Comparison of ENCODE assay signal across 17 cellular contexts in genomic region chr11:62116458-62116857, GRCh38. TPM values are rescaled to one million over a fixed set of nuclear protein-coding genes. Genes with fewer than 3 reads are reported as not detected.
DNase-seq lines count a peak whose midpoint lies in the region; ATAC-seq, FAIRE-seq and TF ChIP-seq lines count a peak whose summit lies in the region.
"Had no signal": no experiment of that assay in that cellular context is flagged by ENCODE, and none has a peak within 500 bp of the region (broad histone marks: within the 10 kb centered on the region; RNA-seq: fewer than 3 reads in every experiment).

No MANE protein-coding gene starts in this region.

- no peak overlapping the region for H2AFZ ChIP-seq in astrocyte (ENCODE audit: low read depth, low read length)

- no peaks in the 10 kb centered on the region for H3K36me3 ChIP-seq in astrocyte (ENCODE audit: insufficient read depth, low read length)
- no peaks in the 10 kb centered on the region for H3K36me3 ChIP-seq in BE2C
- H3K36me3 ChIP-seq: BLaER1 treated with 17β-estradiol and CSF1 and Interleukin-3, amounts not matched to agents 10 nM and 100 nM had no signal

- H3K36me3 Mint-ChIP-seq in HFFc6 (ENCODE audit: low read depth) (peaks cover 9% of the 10 kb centered on the region), astrocyte (ENCODE audit: low read depth, unreplicated experiment) (no peaks in the 10 kb centered on the region)
- H3K36me3 Mint-ChIP-seq: CD4-positive, CD25-positive, alpha-beta regulatory T cell; IgD-negative memory B cell had no signal

- H3K9ac ChIP-seq in astrocyte (ENCODE audit: low read length): no peak overlapping the region
- H3K9ac ChIP-seq: BLaER1 treated with 17β-estradiol and CSF1 and Interleukin-3, amounts not matched to agents 10 nM and 100 nM had no signal

- H3K9me3 ChIP-seq in astrocyte (ENCODE audit: insufficient read depth, low read depth, low read length) (no peaks in the 10 kb centered on the region), BE2C (no peaks in the 10 kb centered on the region)

- TF ChIP-seq CTCF in HFFc6 (IDR thresholded peaks at IDR 0.05) (0 out of 2 replicates have a peak, but pooled peaks have one; percentile 1), astrocyte (IDR thresholded peaks at IDR 0.05; ENCODE audit: insufficient read depth, low read depth, low read length) (peak; percentile 3), foreskin keratinocyte (conservative IDR thresholded peaks at IDR 0.05) (peak; percentile 26), BE2C (IDR thresholded peaks at IDR 0.05; ENCODE audit: low read depth, low read length) (no peak)

- no peaks in the 10 kb centered on the region for H4K20me1 ChIP-seq in astrocyte (ENCODE audit: insufficient read depth, low read length)
- H4K20me1 ChIP-seq: BLaER1 treated with 17β-estradiol and CSF1 and Interleukin-3, amounts not matched to agents 10 nM and 100 nM had no signal

- no peak overlapping the region for H3K4me3 Mint-ChIP-seq in HFFc6
- no peak overlapping the region for H3K4me3 Mint-ChIP-seq in astrocyte (ENCODE audit: unreplicated experiment)
- H3K4me3 Mint-ChIP-seq: CD4-positive, CD25-positive, alpha-beta regulatory T cell; IgD-negative memory B cell had no signal

- H3K4me1 ChIP-seq in astrocyte (ENCODE audit: insufficient read depth, low read length) (no peaks in the 10 kb centered on the region), foreskin keratinocyte (no peaks in the 10 kb centered on the region), BE2C (no peaks in the 10 kb centered on the region)

- no peak overlapping the region for H3K27ac ChIP-seq in astrocyte (ENCODE audit: low read depth, low read length)
- H3K27ac ChIP-seq in foreskin keratinocyte: no peak overlapping the region
- H3K27ac ChIP-seq: BLaER1 treated with 17β-estradiol and CSF1 and Interleukin-3, amounts not matched to agents 10 nM and 100 nM had no signal

- no peak overlapping the region for H3K4me2 ChIP-seq in astrocyte (ENCODE audit: low read length)
- H3K4me2 ChIP-seq: BLaER1 treated with 17β-estradiol and CSF1 and Interleukin-3, amounts not matched to agents 10 nM and 100 nM had no signal

- H3K9me3 Mint-ChIP-seq in HFFc6 (peaks cover 10% of the 10 kb centered on the region), astrocyte (ENCODE audit: unreplicated experiment) (peaks cover 9% of the 10 kb centered on the region)

- peak; percentile 19 for DNase-seq in EH (ENCODE audit: low read depth)
- DNase-seq in HFFc6: no peak
- DNase-seq in astrocyte (ENCODE audit: low read depth): no peak
- no peak for DNase-seq in foreskin keratinocyte
- DNase-seq in BE2C: no peak
- DNase-seq in NCI-H526 treated with DMSO at 0.1 percent for 48 hours (lab: John Stamatoyannopoulos, UW): no peak
- DNase-seq: 8988T; AML-193; CD4-positive, CD25-positive, alpha-beta regulatory T cell; DMS79; EL; GDM1; HCEC 1CT had no signal

- FAIRE-seq in astrocyte (lab: Jason Lieb, UNC): no peak
- FAIRE-seq: GM12892 had no signal

- H3K4me1 Mint-ChIP-seq in HFFc6 (ENCODE audit: low read depth) (no peaks in the 10 kb centered on the region), astrocyte (ENCODE audit: low read depth, unreplicated experiment) (no peaks in the 10 kb centered on the region)

- H3K79me2 ChIP-seq in astrocyte (ENCODE audit: insufficient read depth, low read length): no peaks in the 10 kb centered on the region

- H3K27me3 Mint-ChIP-seq in HFFc6 (ENCODE audit: insufficient read depth) (peaks cover 2% of the 10 kb centered on the region; the same call in 1 of the 2 replicates), astrocyte (ENCODE audit: low read depth, unreplicated experiment) (peaks cover 2% of the 10 kb centered on the region)
- H3K27me3 Mint-ChIP-seq: IgD-negative memory B cell had no signal

- no peak overlapping the region for H3K4me3 ChIP-seq in astrocyte (ENCODE audit: insufficient read depth, low read depth, low read length)
- no peak overlapping the region for H3K4me3 ChIP-seq in BE2C (ENCODE audit: low read depth, low read length)
- H3K4me3 ChIP-seq: BLaER1 treated with 17β-estradiol and CSF1 and Interleukin-3, amounts not matched to agents 10 nM and 100 nM had no signal

- no peak overlapping the region for H3K27ac Mint-ChIP-seq in HFFc6
- H3K27ac Mint-ChIP-seq in astrocyte (ENCODE audit: unreplicated experiment): no peak overlapping the region
- H3K27ac Mint-ChIP-seq: IgD-negative memory B cell had no signal

- ATAC-seq in foreskin keratinocyte: no peak
- ATAC-seq in HG02884 (IDR thresholded peaks at IDR 0.05; ENCODE audit: unreplicated experiment): no peak

- H3K27me3 ChIP-seq in astrocyte (ENCODE audit: insufficient read depth, low read length) (no peaks in the 10 kb centered on the region), foreskin keratinocyte (peaks cover 3% of the 10 kb centered on the region), BE2C (no peaks in the 10 kb centered on the region)
- H3K27me3 ChIP-seq: BLaER1 treated with 17β-estradiol and CSF1 and Interleukin-3, amounts not matched to agents 10 nM and 100 nM had no signal

RNA-seq across cellular contexts. Expression of gene INCENP, which starts 7.4 kb away (rescaled TPM):
- 10 to 100 TPM; 32.3 to 60.0 (median 54.1) TPM for total RNA-seq in HFFc6 (2021; fragmentation: NEBNext Ultra II Directional; extraction: Animal tissue kit (Norgen Biotek cat#: 25700))
- total RNA-seq in astrocyte (13.3 and 17.7 TPM in 2 replicates), foreskin keratinocyte (50.9 and 60.7 TPM in 2 replicates)
- polyA plus RNA-seq in foreskin keratinocyte: 11.3 and 14.8 TPM in 2 replicates
- 10.8 TPM for polyA plus RNA-seq in BE2C (2012; ENCODE audit: insufficient read depth, insufficient read length, low read depth)
